12 cellular contexts compared by ENCODE assay signal in genomic region chr19:49430678-49431329, GRCh38. TPM values are rescaled to one million over a fixed set of nuclear protein-coding genes. Genes with fewer than 3 reads are reported as not detected.
DNase-seq lines count a peak whose midpoint lies in the region; TF ChIP-seq lines count a peak whose summit lies in the region.
"Had no signal": no experiment of that assay in that cellular context is flagged by ENCODE, and none has a peak within 500 bp of the region (broad histone marks: within the 10 kb centered on the region; RNA-seq: fewer than 3 reads in every experiment).

No MANE protein-coding gene starts in this region.

- H3K4me1 ChIP-seq in HEK293 (ENCODE audit: control insufficient read depth, insufficient read depth, low read length), result no peaks in the 10 kb centered on the region

- H3K27ac ChIP-seq in HEK293 (ENCODE audit: extremely low read depth, low read depth, low read length), result no peak overlapping the region

- TF ChIP-seq CTCF in HEK293 (tag by site-specific recombination; IDR thresholded peaks at IDR 0.05) (peak; percentile 76), neural crest cell (conservative IDR thresholded peaks at IDR 0.05) (peak; percentile 34)

- DNase-seq in DMS 273 (lab: John Stamatoyannopoulos, UW; ENCODE audit: unreplicated experiment) (peak; percentile 56), DMS 273 treated with DMSO at 0.1 percent for 48 hours (lab: John Stamatoyannopoulos, UW) (no peak), neural crest cell (ENCODE audit: low read depth, low spot score) (no peak), cerebellar cortex (ENCODE audit: low spot score) (no peak), globus pallidus (ENCODE audit: low spot score) (no peak), OCI-M2 (lab: John Stamatoyannopoulos, UW; ENCODE audit: unreplicated experiment) (no peak)
- peak; percentile 52 for DNase-seq in activated CD4-positive, alpha-beta memory T cell treated with anti-CD3 and anti-CD28 coated beads for 36 hours
- DNase-seq: 8988T had no signal

- H3K9me3 ChIP-seq in HEK293 (ENCODE audit: control insufficient read depth, insufficient read depth, low read depth, low read length), result no peaks in the 10 kb centered on the region

- H3K36me3 ChIP-seq in HEK293 (ENCODE audit: control insufficient read depth in 2 of 2, insufficient read depth in 1 of 2, low read length in 2 of 2), result no peaks in the 10 kb centered on the region

- H3K27me3 Mint-ChIP-seq in activated CD4-positive, alpha-beta memory T cell treated with anti-CD3 and anti-CD28 coated beads for 36 hours, result peaks cover 80% of the 10 kb centered on the region
- peaks cover 99% of the 10 kb centered on the region for H3K27me3 Mint-ChIP-seq in neural crest cell (ENCODE audit: low read depth)

- no peak overlapping the region for H3K27ac Mint-ChIP-seq in activated CD4-positive, alpha-beta memory T cell treated with anti-CD3 and anti-CD28 coated beads for 36 hours
- H3K27ac Mint-ChIP-seq in neural crest cell (ENCODE audit: unreplicated experiment), result no peak overlapping the region
- H3K27ac Mint-ChIP-seq: T-helper 1 cell treated with Interleukin-12 subunit alpha and Interleukin-12 subunit beta and Interleukin-4 antibody, amounts not matched to agents 30 μg/mL and 1 μg/mL, for 36 hours had no signal

- intact Hi-C loops in activated CD4-positive, alpha-beta memory T cell treated with anti-CD3 and anti-CD28 coated beads for 36 hours (cut with micrococcal nuclease), result loop anchor here (1.0 kb wide), 1 partner anchor 39 kb away; no protein-coding TSS in a partner anchor

- CTCF ChIA-PET in HEK293 (lab: Yijun Ruan, JAX), result interaction anchor here (0.7 to 1.9 kb wide), 5 partner anchors 10 to 1320 kb away, joined by 3 to 11 read pairs (median 4); partner anchors contain the start of genes PLA2G4C and SLC17A7
- CTCF ChIA-PET in activated CD4-positive, alpha-beta memory T cell treated with anti-CD3 and anti-CD28 coated beads for 36 hours (lab: Charles Lee), result interaction anchor here (0.6 to 3.3 kb wide), 4 partner anchors 10 to 64 kb away, joined by 3 to 17 read pairs (median 4); partner anchors contain the start of gene SLC17A7

- peaks cover 33% of the 10 kb centered on the region for H3K4me1 Mint-ChIP-seq in activated CD4-positive, alpha-beta memory T cell treated with anti-CD3 and anti-CD28 coated beads for 36 hours (ENCODE audit: low read depth)
- H3K4me1 Mint-ChIP-seq in neural crest cell, result peaks cover 21% of the 10 kb centered on the region

- H3K4me3 Mint-ChIP-seq in activated CD4-positive, alpha-beta memory T cell treated with anti-CD3 and anti-CD28 coated beads for 36 hours, result no peak overlapping the region
- H3K4me3 Mint-ChIP-seq in neural crest cell, result no peak overlapping the region
- H3K4me3 Mint-ChIP-seq: T-helper 1 cell treated with Interleukin-12 subunit alpha and Interleukin-12 subunit beta and Interleukin-4 antibody, amounts not matched to agents 30 μg/mL and 1 μg/mL, for 36 hours had no signal

- POLR2A ChIA-PET in HEK293 (lab: Yijun Ruan, JAX), result no interaction called here
- POLR2A ChIA-PET in activated CD4-positive, alpha-beta memory T cell treated with anti-CD3 and anti-CD28 coated beads for 36 hours (lab: Charles Lee), result no interaction called here

- H3K9me3 Mint-ChIP-seq in activated CD4-positive, alpha-beta memory T cell treated with anti-CD3 and anti-CD28 coated beads for 36 hours, result no peaks in the 10 kb centered on the region
- no peaks in the 10 kb centered on the region for H3K9me3 Mint-ChIP-seq in neural crest cell
- H3K9me3 Mint-ChIP-seq: T-helper 1 cell treated with Interleukin-12 subunit alpha and Interleukin-12 subunit beta and Interleukin-4 antibody, amounts not matched to agents 30 μg/mL and 1 μg/mL, for 36 hours had no signal

- H3K4me3 ChIP-seq in HEK293 (ENCODE audit: low read depth, low read length), result no peak overlapping the region

- H3K36me3 Mint-ChIP-seq in activated CD4-positive, alpha-beta memory T cell treated with anti-CD3 and anti-CD28 coated beads for 36 hours, result no peaks in the 10 kb centered on the region
- no peaks in the 10 kb centered on the region for H3K36me3 Mint-ChIP-seq in neural crest cell (ENCODE audit: low read depth)

TF ChIP-seq in HEK293, 187 proteins besides CTCF, POLR2A, EP300 and RAD21 (continues in another document):
- TF ChIP-seq ZNF335 (tag by site-specific recombination; conservative IDR thresholded peaks at IDR 0.05), result no peak
- TF ChIP-seq ZNF121 (tag by site-specific recombination; IDR thresholded peaks at IDR 0.05), result no peak
- TF ChIP-seq ZNF580 (tag by site-specific recombination; IDR thresholded peaks at IDR 0.05), result no peak
- TF ChIP-seq, protein P1, sequence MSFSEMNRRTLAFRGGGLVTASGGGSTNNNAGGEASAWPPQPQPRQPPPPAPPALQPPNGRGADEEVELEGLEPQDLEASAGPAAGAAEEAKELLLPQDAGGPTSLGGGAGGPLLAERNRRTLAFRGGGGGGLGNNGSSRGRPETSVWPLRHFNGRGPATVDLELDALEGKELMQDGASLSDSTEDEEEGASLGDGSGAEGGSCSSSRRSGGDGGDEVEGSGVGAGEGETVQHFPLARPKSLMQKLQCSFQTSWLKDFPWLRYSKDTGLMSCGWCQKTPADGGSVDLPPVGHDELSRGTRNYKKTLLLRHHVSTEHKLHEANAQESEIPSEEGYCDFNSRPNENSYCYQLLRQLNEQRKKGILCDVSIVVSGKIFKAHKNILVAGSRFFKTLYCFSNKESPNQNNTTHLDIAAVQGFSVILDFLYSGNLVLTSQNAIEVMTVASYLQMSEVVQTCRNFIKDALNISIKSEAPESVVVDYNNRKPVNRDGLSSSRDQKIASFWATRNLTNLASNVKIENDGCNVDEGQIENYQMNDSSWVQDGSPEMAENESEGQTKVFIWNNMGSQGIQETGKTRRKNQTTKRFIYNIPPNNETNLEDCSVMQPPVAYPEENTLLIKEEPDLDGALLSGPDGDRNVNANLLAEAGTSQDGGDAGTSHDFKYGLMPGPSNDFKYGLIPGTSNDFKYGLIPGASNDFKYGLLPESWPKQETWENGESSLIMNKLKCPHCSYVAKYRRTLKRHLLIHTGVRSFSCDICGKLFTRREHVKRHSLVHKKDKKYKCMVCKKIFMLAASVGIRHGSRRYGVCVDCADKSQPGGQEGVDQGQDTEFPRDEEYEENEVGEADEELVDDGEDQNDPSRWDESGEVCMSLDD (tag by site-specific recombination; IDR thresholded peaks at IDR 0.05), result 0 out of 2 replicates have a peak, but pooled peaks have one; percentile 50
- no peak for TF ChIP-seq REPIN1 (tag by site-specific recombination; IDR thresholded peaks at IDR 0.05; ENCODE audit: low read depth)
- no peak for TF ChIP-seq PRDM1 (tag by site-specific recombination; IDR thresholded peaks at IDR 0.05)
- TF ChIP-seq ZFP69B (tag by site-specific recombination; IDR thresholded peaks at IDR 0.05), result no peak
- TF ChIP-seq ZNF10 (tag by site-specific recombination; IDR thresholded peaks at IDR 0.05), result peak; percentile 32; the same call in 1 of the 2 replicates
- TF ChIP-seq, protein P2, sequence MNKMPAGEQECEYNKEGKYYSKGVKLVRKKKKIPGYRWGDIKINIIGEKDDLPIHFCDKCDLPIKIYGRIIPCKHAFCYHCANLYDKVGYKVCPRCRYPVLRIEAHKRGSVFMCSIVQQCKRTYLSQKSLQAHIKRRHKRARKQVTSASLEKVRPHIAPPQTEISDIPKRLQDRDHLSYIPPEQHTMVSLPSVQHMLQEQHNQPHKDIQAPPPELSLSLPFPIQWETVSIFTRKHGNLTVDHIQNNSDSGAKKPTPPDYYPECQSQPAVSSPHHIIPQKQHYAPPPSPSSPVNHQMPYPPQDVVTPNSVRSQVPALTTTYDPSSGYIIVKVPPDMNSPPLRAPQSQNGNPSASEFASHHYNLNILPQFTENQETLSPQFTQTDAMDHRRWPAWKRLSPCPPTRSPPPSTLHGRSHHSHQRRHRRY (tag by site-specific recombination; IDR thresholded peaks at IDR 0.05), result no peak
- TF ChIP-seq ZNF140 (tag by site-specific recombination; IDR thresholded peaks at IDR 0.05), result no peak
- TF ChIP-seq ZFHX2 (tag by site-specific recombination; conservative IDR thresholded peaks at IDR 0.05), result 0 out of 2 replicates have a peak, but pooled peaks have one; percentile 15
- TF ChIP-seq ZXDB (tag by site-specific recombination; IDR thresholded peaks at IDR 0.05), result no peak
- TF ChIP-seq OVOL3 (tag by site-specific recombination; IDR thresholded peaks at IDR 0.05), result no peak
- TF ChIP-seq GLIS2 (tag by site-specific recombination; IDR thresholded peaks at IDR 0.05), result no peak

RNA-seq across cellular contexts. Expression of gene GFY, which starts 5.6 kb away (rescaled TPM):
- total RNA-seq in activated CD4-positive, alpha-beta memory T cell treated with anti-CD3 and anti-CD28 coated beads for 36 hours, result not detected
- total RNA-seq in neural crest cell, result not detected in 2 replicates
- total RNA-seq: glomerular endothelial cell, LHCN-M2 had no signal

RNA-seq across cellular contexts. Expression of gene PTH2, which starts 7.6 kb away (rescaled TPM):
- total RNA-seq in activated CD4-positive, alpha-beta memory T cell treated with anti-CD3 and anti-CD28 coated beads for 36 hours, result not detected
- total RNA-seq in neural crest cell, result not detected in 2 replicates
- total RNA-seq: glomerular endothelial cell, LHCN-M2 had no signal

RNA-seq across cellular contexts. Expression of gene SLC17A7, which starts 10.5 kb away (rescaled TPM):
- under 1 TPM in 1 of 2 experiments, not detected in 1; 0.17 TPM for total RNA-seq in activated CD4-positive, alpha-beta memory T cell treated with anti-CD3 and anti-CD28 coated beads for 36 hours
- total RNA-seq in neural crest cell, result 0.23 TPM in 1 of 2 replicates, not detected in the other
- total RNA-seq: glomerular endothelial cell had no signal

RNA-seq across cellular contexts. Expression of gene PIH1D1, which starts 20.8 kb away (rescaled TPM):
- 100 to 1,000 TPM; 117 to 129 TPM for total RNA-seq in activated CD4-positive, alpha-beta memory T cell treated with anti-CD3 and anti-CD28 coated beads for 36 hours
- 104 and 110 TPM in 2 replicates for total RNA-seq in neural crest cell

RNA-seq across cellular contexts. Expression of gene ALDH16A1, which starts 22.2 kb away (rescaled TPM):
- 10 to 100 TPM; 43.7 to 44.2 TPM for total RNA-seq in activated CD4-positive, alpha-beta memory T cell treated with anti-CD3 and anti-CD28 coated beads for 36 hours
- total RNA-seq in neural crest cell, result 51.9 and 52.7 TPM in 2 replicates

Comparison
In these comparisons a context has a peak if more than half of its experiments do, and no peak if none do; other contexts are left out.
1. DNase-seq: peak in DMS 273 (single experiment) and activated CD4-positive, alpha-beta memory T cell treated with anti-CD3 and anti-CD28 coated beads for 36 hours (single experiment); none in DMS 273 treated with DMSO at 0.1 percent for 48 hours (single experiment), neural crest cell (single experiment), cerebellar cortex (single experiment), globus pallidus (single experiment) and OCI-M2 (single experiment).